26 cellular contexts compared by ENCODE assay signal in genomic region chr10:46017733-46018132, GRCh38. TPM values are rescaled to one million over a fixed set of nuclear protein-coding genes. Genes with fewer than 3 reads are reported as not detected.
DNase-seq lines count a peak whose midpoint lies in the region; ATAC-seq and TF ChIP-seq lines count a peak whose summit lies in the region.
"Had no signal": no experiment of that assay in that cellular context is flagged by ENCODE, and none has a peak within 500 bp of the region (broad histone marks: within the 10 kb centered on the region; RNA-seq: fewer than 3 reads in every experiment).

No MANE protein-coding gene starts in this region.

- H3K27ac ChIP-seq in CD4-positive, alpha-beta memory T cell (ENCODE audit: low read depth, low read length) = no peak overlapping the region
- H3K27ac ChIP-seq in osteoblast (ENCODE audit: low read depth, low read length) = peak overlapping the region; percentile 97
- H3K27ac ChIP-seq: A549, ovary, testis, WERI-Rb-1 had no signal

- DNase-seq in activated CD4-positive, alpha-beta memory T cell treated with anti-CD3 and anti-CD28 coated beads for 36 hours = no peak
- no peak for DNase-seq in activated CD4-positive, alpha-beta memory T cell treated with anti-CD3 and anti-CD28 coated beads, Interleukin-2, amount 10 ng/mL, durations not matched to agents 7 days and 5 days
- DNase-seq in CD4-positive, alpha-beta memory T cell = no peak
- DNase-seq in osteoblast (ENCODE audit: insufficient read length, low spot score, missing footprints) = no peak
- DNase-seq in progenitor cell of endocrine pancreas (ENCODE audit: low spot score, unreplicated experiment) = no peak
- DNase-seq: activated effector memory CD4-positive, alpha-beta T cell treated with anti-CD3 and anti-CD28 coated beads, Interleukin-2, amount 50 U/mL, for 16 hours; DND-41; mucosa of descending colon; NCI-H1417 treated with DMSO at 0.1 percent for 48 hours; NCI-H69; ovary; SHP77; stimulated activated CD4-positive, alpha-beta T cell treated with anti-CD3 and anti-CD28 coated beads, Interleukin-4, amount 100 ng/mL, for 4 hours; T-helper 1 cell; testis; WERI-Rb-1 had no signal

- H3K4me3 ChIP-seq in CD4-positive, alpha-beta memory T cell (ENCODE audit: low read length in 2 of 2) = no peak overlapping the region
- no peak overlapping the region for H3K4me3 ChIP-seq in osteoblast (ENCODE audit: insufficient read depth, low read length)
- H3K4me3 ChIP-seq: A549, coronary artery, gastroesophageal sphincter, mucosa of descending colon, ovary, skin epidermis, testis had no signal

- H4K20me1 ChIP-seq in osteoblast (ENCODE audit: insufficient read depth, low read length) = peaks cover 36% of the 10 kb centered on the region

- peak overlapping the region; percentile 33 for H3K27ac Mint-ChIP-seq in activated CD4-positive, alpha-beta memory T cell treated with anti-CD3 and anti-CD28 coated beads for 36 hours
- H3K27ac Mint-ChIP-seq in activated CD4-positive, alpha-beta memory T cell treated with anti-CD3 and anti-CD28 coated beads, Interleukin-2, amount 10 ng/mL, durations not matched to agents 7 days and 5 days = no peak overlapping the region
- peak overlapping the region in 5 of 7 donors; percentile 66 to 85 (median 82) for H3K27ac Mint-ChIP-seq in CD4-positive, alpha-beta memory T cell
- H3K27ac Mint-ChIP-seq in dendritic cell treated with granulocyte-macrophage colony-stimulating factor and Interleukin-4, amounts not matched to agents 40 ng/mL and 50 ng/mL, for 4 days = peak overlapping the region; percentile 94
- no peak overlapping the region for H3K27ac Mint-ChIP-seq in progenitor cell of endocrine pancreas

- H3K4me1 Mint-ChIP-seq in activated CD4-positive, alpha-beta memory T cell treated with anti-CD3 and anti-CD28 coated beads for 36 hours (ENCODE audit: low read depth) = peaks cover 60% of the 10 kb centered on the region
- peaks cover 43% of the 10 kb centered on the region for H3K4me1 Mint-ChIP-seq in activated CD4-positive, alpha-beta memory T cell treated with anti-CD3 and anti-CD28 coated beads, Interleukin-2, amount 10 ng/mL, durations not matched to agents 7 days and 5 days
- peaks cover 29 to 50% (median 44%) of the 10 kb centered on the region in 4 donors for H3K4me1 Mint-ChIP-seq in CD4-positive, alpha-beta memory T cell
- peaks cover 62% of the 10 kb centered on the region for H3K4me1 Mint-ChIP-seq in dendritic cell treated with granulocyte-macrophage colony-stimulating factor and Interleukin-4, amounts not matched to agents 40 ng/mL and 50 ng/mL, for 4 days (ENCODE audit: low read depth)
- peaks cover 28% of the 10 kb centered on the region for H3K4me1 Mint-ChIP-seq in progenitor cell of endocrine pancreas (ENCODE audit: low read depth)

- peaks cover 84% of the 10 kb centered on the region for H3K79me2 ChIP-seq in osteoblast (ENCODE audit: insufficient read depth, low read length)

- no peaks in the 10 kb centered on the region for H3K9me3 Mint-ChIP-seq in activated CD4-positive, alpha-beta memory T cell treated with anti-CD3 and anti-CD28 coated beads for 36 hours
- H3K9me3 Mint-ChIP-seq in activated CD4-positive, alpha-beta memory T cell treated with anti-CD3 and anti-CD28 coated beads, Interleukin-2, amount 10 ng/mL, durations not matched to agents 7 days and 5 days = no peaks in the 10 kb centered on the region
- no peaks in the 10 kb centered on the region for H3K9me3 Mint-ChIP-seq in CD4-positive, alpha-beta memory T cell
- H3K9me3 Mint-ChIP-seq in dendritic cell treated with granulocyte-macrophage colony-stimulating factor and Interleukin-4, amounts not matched to agents 40 ng/mL and 50 ng/mL, for 4 days = no peaks in the 10 kb centered on the region
- H3K9me3 Mint-ChIP-seq in progenitor cell of endocrine pancreas (ENCODE audit: low read depth) = no peaks in the 10 kb centered on the region

- TF ChIP-seq CTCF in osteoblast (IDR thresholded peaks at IDR 0.05; ENCODE audit: extremely low read depth, low read depth, low read length) (no peak), progenitor cell of endocrine pancreas (IDR thresholded peaks at IDR 0.05; ENCODE audit: unreplicated experiment) (no peak)

- POLR2A ChIA-PET in activated CD4-positive, alpha-beta memory T cell treated with anti-CD3 and anti-CD28 coated beads for 36 hours (lab: Charles Lee) = interaction anchor here (1.6 kb wide), 1 partner anchor 11 kb away, joined by 3 read pairs; no protein-coding TSS in a partner anchor
- POLR2A ChIA-PET in activated CD4-positive, alpha-beta memory T cell treated with anti-CD3 and anti-CD28 coated beads, Interleukin-2, amount 10 ng/mL, durations not matched to agents 7 days and 5 days (lab: Charles Lee) = interaction anchor here (1.2 to 1.3 kb wide), 2 partner anchors 8 to 89 kb away, joined by 3 to 4 read pairs; no protein-coding TSS in a partner anchor
- POLR2A ChIA-PET in CD4-positive, alpha-beta memory T cell (lab: Charles Lee; ENCODE audit: partially characterized antibody) = interaction anchor here (0.6 to 1.1 kb wide), 2 partner anchors 9 to 15 kb away, joined by 3 to 4 read pairs; no protein-coding TSS in a partner anchor

- peaks cover 31% of the 10 kb centered on the region for H3K36me3 ChIP-seq in CD4-positive, alpha-beta memory T cell (ENCODE audit: insufficient read depth, low read length)
- peaks cover 35% of the 10 kb centered on the region for H3K36me3 ChIP-seq in osteoblast (ENCODE audit: insufficient read depth, low read length)
- H3K36me3 ChIP-seq: ovary had no signal

- CTCF ChIA-PET in activated CD4-positive, alpha-beta memory T cell treated with anti-CD3 and anti-CD28 coated beads for 36 hours (lab: Charles Lee) = interaction anchor here (1.3 to 5.5 kb wide), 2 partner anchors 9 to 11 kb away, joined by 5 to 35 read pairs; partner anchors contain the start of gene NCOA4
- CTCF ChIA-PET in activated CD4-positive, alpha-beta memory T cell treated with anti-CD3 and anti-CD28 coated beads, Interleukin-2, amount 10 ng/mL, durations not matched to agents 7 days and 5 days (lab: Charles Lee) = interaction anchor here (4.1 kb wide), 1 partner anchor 10 kb away, joined by 21 read pairs; no protein-coding TSS in a partner anchor
- CTCF ChIA-PET in CD4-positive, alpha-beta memory T cell (lab: Charles Lee; ENCODE audit: partially characterized antibody) = interaction anchor here (1.7 to 8.2 kb wide), 2 partner anchors 10 to 16 kb away, joined by 6 to 57 read pairs; partner anchors contain the start of gene NCOA4

- H3K4me1 ChIP-seq in CD4-positive, alpha-beta memory T cell (ENCODE audit: insufficient read depth, low read length) = peaks cover 51% of the 10 kb centered on the region
- peaks cover 83% of the 10 kb centered on the region for H3K4me1 ChIP-seq in osteoblast (ENCODE audit: insufficient read depth, low read length)

- H3K4me2 ChIP-seq in osteoblast (ENCODE audit: insufficient read depth, low read length) = peak overlapping the region; percentile 14
- H3K4me2 ChIP-seq: A549 had no signal

- no peaks in the 10 kb centered on the region for H3K27me3 Mint-ChIP-seq in activated CD4-positive, alpha-beta memory T cell treated with anti-CD3 and anti-CD28 coated beads for 36 hours
- no peaks in the 10 kb centered on the region for H3K27me3 Mint-ChIP-seq in activated CD4-positive, alpha-beta memory T cell treated with anti-CD3 and anti-CD28 coated beads, Interleukin-2, amount 10 ng/mL, durations not matched to agents 7 days and 5 days
- H3K27me3 Mint-ChIP-seq in CD4-positive, alpha-beta memory T cell = no peaks in the 10 kb centered on the region
- H3K27me3 Mint-ChIP-seq in dendritic cell treated with granulocyte-macrophage colony-stimulating factor and Interleukin-4, amounts not matched to agents 40 ng/mL and 50 ng/mL, for 4 days = no peaks in the 10 kb centered on the region
- H3K27me3 Mint-ChIP-seq in progenitor cell of endocrine pancreas = no peaks in the 10 kb centered on the region

- no peaks in the 10 kb centered on the region for H3K27me3 ChIP-seq in CD4-positive, alpha-beta memory T cell (ENCODE audit: insufficient read depth, low read length)
- no peaks in the 10 kb centered on the region for H3K27me3 ChIP-seq in osteoblast (ENCODE audit: insufficient read depth, low read length)
- H3K27me3 ChIP-seq: gastroesophageal sphincter, ovary, testis had no signal

- no peak overlapping the region for H3K4me3 Mint-ChIP-seq in activated CD4-positive, alpha-beta memory T cell treated with anti-CD3 and anti-CD28 coated beads for 36 hours
- no peak overlapping the region for H3K4me3 Mint-ChIP-seq in activated CD4-positive, alpha-beta memory T cell treated with anti-CD3 and anti-CD28 coated beads, Interleukin-2, amount 10 ng/mL, durations not matched to agents 7 days and 5 days
- peak overlapping the region in 1 of 8 donors; percentile 28 for H3K4me3 Mint-ChIP-seq in CD4-positive, alpha-beta memory T cell
- peak overlapping the region; percentile 53 for H3K4me3 Mint-ChIP-seq in dendritic cell treated with granulocyte-macrophage colony-stimulating factor and Interleukin-4, amounts not matched to agents 40 ng/mL and 50 ng/mL, for 4 days
- H3K4me3 Mint-ChIP-seq in progenitor cell of endocrine pancreas (ENCODE audit: low read depth) = no peak overlapping the region

- no peaks in the 10 kb centered on the region for H3K9me3 ChIP-seq in CD4-positive, alpha-beta memory T cell (ENCODE audit: control insufficient read depth in 1 of 2, low read length in 2 of 2)
- no peaks in the 10 kb centered on the region for H3K9me3 ChIP-seq in osteoblast (ENCODE audit: low read depth, low read length)
- H3K9me3 ChIP-seq: A549, gastroesophageal sphincter, mucosa of descending colon, ovary, testis had no signal

- intact Hi-C loops in activated CD4-positive, alpha-beta memory T cell treated with anti-CD3 and anti-CD28 coated beads for 36 hours (cut with micrococcal nuclease) = no loop called here
- intact Hi-C loops in CD4-positive, alpha-beta memory T cell (cut with micrococcal nuclease) = no loop called here
- intact Hi-C loops in dendritic cell treated with granulocyte-macrophage colony-stimulating factor and Interleukin-4, amounts not matched to agents 40 ng/mL and 50 ng/mL, for 4 days (cut with micrococcal nuclease) = no loop called here

- ATAC-seq in HG03280 (IDR thresholded peaks at IDR 0.05; ENCODE audit: unreplicated experiment) (no peak), GM18517 (IDR thresholded peaks at IDR 0.05; ENCODE audit: unreplicated experiment) (no peak)
- ATAC-seq: A549, gastroesophageal sphincter, mucosa of descending colon had no signal

- no peak overlapping the region for H2AFZ ChIP-seq in osteoblast (ENCODE audit: low read length)

- H3K36me3 Mint-ChIP-seq in activated CD4-positive, alpha-beta memory T cell treated with anti-CD3 and anti-CD28 coated beads for 36 hours = peaks cover 26% of the 10 kb centered on the region
- H3K36me3 Mint-ChIP-seq in activated CD4-positive, alpha-beta memory T cell treated with anti-CD3 and anti-CD28 coated beads, Interleukin-2, amount 10 ng/mL, durations not matched to agents 7 days and 5 days (ENCODE audit: low read depth) = peaks cover 42% of the 10 kb centered on the region
- peaks cover 18 to 40% of the 10 kb centered on the region in 2 donors for H3K36me3 Mint-ChIP-seq in CD4-positive, alpha-beta memory T cell
- H3K36me3 Mint-ChIP-seq in dendritic cell treated with granulocyte-macrophage colony-stimulating factor and Interleukin-4, amounts not matched to agents 40 ng/mL and 50 ng/mL, for 4 days (ENCODE audit: low read depth) = peaks cover 53% of the 10 kb centered on the region
- H3K36me3 Mint-ChIP-seq in progenitor cell of endocrine pancreas (ENCODE audit: insufficient read depth) = peaks cover 13% of the 10 kb centered on the region

RNA-seq across cellular contexts. Expression of gene NCOA4, which starts 12.7 kb away (rescaled TPM):
- total RNA-seq in activated CD4-positive, alpha-beta memory T cell treated with anti-CD3 and anti-CD28 coated beads for 36 hours = 10 to 100 TPM; 79.9 to 85.3 TPM
- total RNA-seq in activated CD4-positive, alpha-beta memory T cell treated with anti-CD3 and anti-CD28 coated beads, Interleukin-2, amount 10 ng/mL, durations not matched to agents 7 days and 5 days = 100 to 1,000 TPM; 104 to 105 TPM
- total RNA-seq in CD4-positive, alpha-beta memory T cell = 10 to 100 TPM; 71.1 to 71.9 TPM
- 100 to 1,000 TPM; 165 to 246 TPM for polyA plus RNA-seq in CD4-positive, alpha-beta memory T cell
- total RNA-seq in osteoblast (260 TPM in 2 replicates), progenitor cell of endocrine pancreas (84.0 and 88.3 TPM in 2 replicates)

RNA-seq across cellular contexts. Expression of gene MSMB, which starts 28.3 kb away (rescaled TPM):
- total RNA-seq in activated CD4-positive, alpha-beta memory T cell treated with anti-CD3 and anti-CD28 coated beads for 36 hours = not detected
- total RNA-seq in activated CD4-positive, alpha-beta memory T cell treated with anti-CD3 and anti-CD28 coated beads, Interleukin-2, amount 10 ng/mL, durations not matched to agents 7 days and 5 days = not detected
- not detected for total RNA-seq in CD4-positive, alpha-beta memory T cell
- not detected for polyA plus RNA-seq in CD4-positive, alpha-beta memory T cell
- total RNA-seq in osteoblast = not detected in 2 replicates
- total RNA-seq in progenitor cell of endocrine pancreas = not detected in 2 replicates
- total RNA-seq: epithelial cell of proximal tubule, HT1080, LHCN-M2, mucosa of descending colon, ovary had no signal
- polyA plus RNA-seq: ovary had no signal

RNA-seq across cellular contexts. Expression of gene TIMM23, which starts 45.4 kb away (rescaled TPM):
- total RNA-seq in activated CD4-positive, alpha-beta memory T cell treated with anti-CD3 and anti-CD28 coated beads for 36 hours = 10 to 100 TPM; 70.2 to 73.4 TPM
- total RNA-seq in activated CD4-positive, alpha-beta memory T cell treated with anti-CD3 and anti-CD28 coated beads, Interleukin-2, amount 10 ng/mL, durations not matched to agents 7 days and 5 days = 10 to 100 TPM; 45.2 to 48.2 TPM
- 10 to 100 TPM; 25.0 to 25.5 TPM for total RNA-seq in CD4-positive, alpha-beta memory T cell
- polyA plus RNA-seq in CD4-positive, alpha-beta memory T cell = 10 to 100 TPM; 62.8 to 66.6 TPM
- 60.4 and 62.6 TPM in 2 replicates for total RNA-seq in osteoblast
- 52.4 and 57.7 TPM in 2 replicates for total RNA-seq in progenitor cell of endocrine pancreas

Comparison
In these comparisons a context has a peak if more than half of its experiments do, and no peak if none do; other contexts are left out.
1. H3K27ac Mint-ChIP-seq: peak in activated CD4-positive, alpha-beta memory T cell treated with anti-CD3 and anti-CD28 coated beads for 36 hours (single experiment), CD4-positive, alpha-beta memory T cell (5 of 7) and dendritic cell treated with granulocyte-macrophage colony-stimulating factor and Interleukin-4, amounts not matched to agents 40 ng/mL and 50 ng/mL, for 4 days (single experiment); none in activated CD4-positive, alpha-beta memory T cell treated with anti-CD3 and anti-CD28 coated beads, Interleukin-2, amount 10 ng/mL, durations not matched to agents 7 days and 5 days (single experiment) and progenitor cell of endocrine pancreas (single experiment).